In genomic region chr1:16513412-16514106, GRCh38 we compare ENCODE assay signal across 8 cellular contexts. TPM values are rescaled to one million over a fixed set of nuclear protein-coding genes. Genes with fewer than 3 reads are reported as not detected.
A peak's percentile ranks its signal among the peaks of the same experiment; 100 is the strongest.
DNase-seq lines count a peak whose midpoint lies in the region; ATAC-seq and TF ChIP-seq lines count a peak whose summit lies in the region.
"Not testable (repeated sequence)": the region's sequence is repeated elsewhere in the genome, so short reads cannot be mapped to it uniquely, and the experiment has no call there.

No MANE protein-coding gene starts in this region.

- not testable (repeated sequence) for H3K4me3 ChIP-seq in liver (ENCODE audit: low read depth in 1 of 3, low read length in 3 of 3)

- in situ Hi-C loops in Caki2 (cut with HindIII; ENCODE audit: low pct_unique_long_range_greater_than_20kb, low sequenced_read_pairs): not testable (repeated sequence)

- peak; percentile 28 for ATAC-seq in GM19468 (IDR thresholded peaks at IDR 0.05; ENCODE audit: extremely low read depth, unreplicated experiment)
- ATAC-seq in HG03571 (IDR thresholded peaks at IDR 0.05; ENCODE audit: unreplicated experiment): peak; percentile 92

- TF ChIP-seq RAD21 in liver (IDR thresholded peaks at IDR 0.05): not testable (repeated sequence)

- not testable (repeated sequence) for H3K9ac ChIP-seq in liver (ENCODE audit: low read depth in 1 of 2, low read length in 2 of 2)

- DNase-seq in Caki2 (ENCODE audit: low read depth) (peak; percentile 99), NCI-H526 (lab: John Stamatoyannopoulos, UW) (peak; percentile 98 to 99), dermis blood vessel endothelial cell (peak; percentile 90)
- DNase-seq in activated CD4-positive, alpha-beta T cell treated with anti-CD3 and anti-CD28 coated beads for 4 hours: peak; percentile 28 to 33
- DNase-seq in stimulated activated CD4-positive, alpha-beta T cell treated with anti-CD3 and anti-CD28 coated beads, TNF-alpha, amount 100 ng/mL, for 24 hours (ENCODE audit: low read depth in 3 of 3): peak; percentile 61 to 66 (median 62)

- not testable (repeated sequence) for H3K9me3 ChIP-seq in liver (ENCODE audit: control insufficient read depth in 4 of 4, low read length in 3 of 4)

- not testable (repeated sequence) for H3K27me3 ChIP-seq in liver (ENCODE audit: control insufficient read depth in 4 of 4, insufficient read depth in 4 of 4, low read length in 3 of 4)

- not testable (repeated sequence) for H3K36me3 ChIP-seq in liver (ENCODE audit: control insufficient read depth in 4 of 4, insufficient read depth in 3 of 4, low read depth in 1 of 4, low read length in 3 of 4)

- not testable (repeated sequence) for TF ChIP-seq CTCF in liver (IDR thresholded peaks at IDR 0.05; ENCODE audit: low read depth, low read length, missing input control)

- H3K27ac ChIP-seq in liver (ENCODE audit: low read depth in 1 of 2, low read length in 2 of 2): peak overlapping the region; percentile 70 to 78

- 6% methylated on average over 21 of the region's 26 CpGs for WGBS in liver

- not testable (repeated sequence) for H3K4me1 ChIP-seq in liver (ENCODE audit: control insufficient read depth in 4 of 4, insufficient read depth in 4 of 4, low read length in 3 of 4)

TF ChIP-seq in liver, 16 proteins besides CTCF, POLR2A, EP300 and RAD21:
- TF ChIP-seq REST (IDR thresholded peaks at IDR 0.05) (peak; percentile 26), YY1 (IDR thresholded peaks at IDR 0.05) (peak; percentile 58), HNF4A (conservative IDR thresholded peaks at IDR 0.05) (peak in 1 of 2 donors; percentile 6), RXRA (IDR thresholded peaks at IDR 0.05) (peak; percentile 9 to 29), MAX (IDR thresholded peaks at IDR 0.05) (peak; percentile 21)

RNA-seq across cellular contexts. Expression of gene RNU1-1, which starts 0.5 kb away (rescaled TPM):
- total RNA-seq in Caki2 (2014; rRNA removed; shearing (Covaris generic); ENCODE audit: low replicate concordance): not detected in 2 replicates
- under 0.01 TPM in 2 replicates for total RNA-seq in dermis blood vessel endothelial cell
- total RNA-seq in liver: under 1 TPM; under 0.01 TPM
- 10 to 100 TPM in 1 of 2 donors, not detected in 1; 16.7 TPM for polyA plus RNA-seq in liver

Comparison
In these comparisons a context has a peak if more than half of its experiments do, and no peak if none do; other contexts are left out.
1. DNase-seq: peak in every context shown above with its lines; median percentile 99 in Caki2; 98 in NCI-H526; 90 in dermis blood vessel endothelial cell; 62 in stimulated activated CD4-positive, alpha-beta T cell treated with anti-CD3 and anti-CD28 coated beads, TNF-alpha, amount 100 ng/mL, for 24 hours; 30 in activated CD4-positive, alpha-beta T cell treated with anti-CD3 and anti-CD28 coated beads for 4 hours.